ENCODE assay signal across 17 cellular contexts in genomic region chr3:156252656-156253055, GRCh38.
A peak's percentile ranks its signal among the peaks of the same experiment; 100 is the strongest.
DNase-seq lines count a peak whose midpoint lies in the region; ATAC-seq, FAIRE-seq and TF ChIP-seq lines count a peak whose summit lies in the region.
"Had no signal": no experiment of that assay in that cellular context is flagged by ENCODE, and none has a peak within 500 bp of the region (broad histone marks: within the 10 kb centered on the region; RNA-seq: fewer than 3 reads in every experiment).

No MANE protein-coding gene starts in this region.

- TF ChIP-seq RAD21 in IMR-90 (IDR thresholded peaks at IDR 0.05; ENCODE audit: low read length): no peak

- POLR2A ChIA-PET in IMR-90 (lab: Charles Lee; ENCODE audit: unreplicated experiment): no interaction called here

- H3K9me3 Mint-ChIP-seq in astrocyte (ENCODE audit: unreplicated experiment): no peaks in the 10 kb centered on the region
- H3K9me3 Mint-ChIP-seq: CD8-positive, alpha-beta T cell had no signal

- H2BK5ac ChIP-seq in IMR-90 (ENCODE audit: low read depth, low read length, poor library complexity, severe bottlenecking): no peak overlapping the region

- no peaks in the 10 kb centered on the region for H3K36me3 Mint-ChIP-seq in astrocyte (ENCODE audit: low read depth, unreplicated experiment)
- H3K36me3 Mint-ChIP-seq: CD8-positive, alpha-beta T cell had no signal

- no peak overlapping the region for H4K8ac ChIP-seq in IMR-90 (ENCODE audit: low read depth in 2 of 2, low read length in 2 of 2)

- H3K27me3 ChIP-seq in IMR-90 (ENCODE audit: control insufficient read depth, insufficient read depth, low read length) (no peaks in the 10 kb centered on the region; the same call in 1 of the 2 replicates), astrocyte (ENCODE audit: insufficient read depth, low read length) (peaks cover 3% of the 10 kb centered on the region)
- H3K27me3 ChIP-seq: BLaER1 treated with 17β-estradiol and CSF1 and Interleukin-3, amounts not matched to agents 10 nM and 100 nM had no signal

- no peak overlapping the region for H3K4ac ChIP-seq in IMR-90 (ENCODE audit: low read depth, low read length)

- no peaks in the 10 kb centered on the region for H3K4me1 ChIP-seq in IMR-90 (ENCODE audit: control insufficient read depth, insufficient read depth, low read length)
- no peaks in the 10 kb centered on the region for H3K4me1 ChIP-seq in astrocyte (ENCODE audit: insufficient read depth, low read length)
- H3K4me1 ChIP-seq: BLaER1 treated with 17β-estradiol and CSF1 and Interleukin-3, amounts not matched to agents 10 nM and 100 nM had no signal

- no CpG with 5 or more reads among the region's 3 CpGs for WGBS in IMR-90 (ENCODE audit: extremely low coverage in 2 of 2, insufficient read length in 1 of 2), 2 experiments

- H3K9ac ChIP-seq in IMR-90 (ENCODE audit: low read depth, low read length) (no peak overlapping the region), astrocyte (ENCODE audit: low read length) (no peak overlapping the region)
- H3K9ac ChIP-seq: BLaER1 treated with 17β-estradiol and CSF1 and Interleukin-3, amounts not matched to agents 10 nM and 100 nM had no signal

- no peak overlapping the region for H2AK5ac ChIP-seq in IMR-90 (ENCODE audit: low read depth, low read length)

- H3K18ac ChIP-seq in IMR-90 (ENCODE audit: low read depth, low read length): no peak overlapping the region

- TF ChIP-seq CTCF in IMR-90 (conservative IDR thresholded peaks at IDR 0.05; ENCODE audit: low read depth, low read length) (no peak), astrocyte (IDR thresholded peaks at IDR 0.05; ENCODE audit: insufficient read depth, low read depth, low read length) (no peak), retinal pigment epithelial cell (conservative IDR thresholded peaks at IDR 0.05; ENCODE audit: low read depth, low read length) (no peak), GM13977 (IDR thresholded peaks at IDR 0.05; ENCODE audit: extremely low read depth, insufficient read depth, missing control alignments) (no peak)

- no peak for TF ChIP-seq POLR2A in IMR-90 (IDR thresholded peaks at IDR 0.05; ENCODE audit: low read depth, low read length)

- BruUV-seq in IMR-90 (replicated peaks; lab: Mats Ljungman, UMichigan): no TSS peak

- H3K27ac ChIP-seq in IMR-90 (ENCODE audit: insufficient read depth, low read length): no peak overlapping the region
- H3K27ac ChIP-seq in astrocyte (ENCODE audit: low read depth, low read length): no peak overlapping the region
- H3K27ac ChIP-seq: BLaER1 treated with 17β-estradiol and CSF1 and Interleukin-3, amounts not matched to agents 10 nM and 100 nM; PC-9; RWPE1 had no signal

- no peak overlapping the region for H2AFZ ChIP-seq in IMR-90 (replicated peaks; ENCODE audit: low read length, poor library complexity)
- no peak overlapping the region for H2AFZ ChIP-seq in astrocyte (ENCODE audit: low read depth, low read length)
- H2AFZ ChIP-seq: PC-9 had no signal

- H3K23ac ChIP-seq in IMR-90 (ENCODE audit: low read depth, low read length): no peak overlapping the region

- peaks cover 1% of the 10 kb centered on the region for H3K27me3 Mint-ChIP-seq in astrocyte (ENCODE audit: low read depth, unreplicated experiment)

- H2AK9ac ChIP-seq in IMR-90 (replicated peaks; ENCODE audit: low read depth, low read length, poor library complexity): no peak overlapping the region

- no peak for FAIRE-seq in astrocyte (lab: Jason Lieb, UNC)

- H2BK15ac ChIP-seq in IMR-90 (ENCODE audit: low read depth, low read length): no peak overlapping the region

- H3K14ac ChIP-seq in IMR-90 (replicated peaks; ENCODE audit: low read depth, low read length): no peak overlapping the region

- H3K36me3 ChIP-seq in IMR-90 (ENCODE audit: control insufficient read depth, insufficient read depth, low read length) (no peaks in the 10 kb centered on the region), astrocyte (ENCODE audit: insufficient read depth, low read length) (no peaks in the 10 kb centered on the region)
- H3K36me3 ChIP-seq: BLaER1 treated with 17β-estradiol and CSF1 and Interleukin-3, amounts not matched to agents 10 nM and 100 nM had no signal

- no peak overlapping the region for H2BK120ac ChIP-seq in IMR-90 (ENCODE audit: low read depth, low read length)

- H4K20me1 ChIP-seq in IMR-90 (ENCODE audit: insufficient read depth, low read length): no peaks in the 10 kb centered on the region
- no peaks in the 10 kb centered on the region for H4K20me1 ChIP-seq in astrocyte (ENCODE audit: insufficient read depth, low read length)
- H4K20me1 ChIP-seq: BLaER1 treated with 17β-estradiol and CSF1 and Interleukin-3, amounts not matched to agents 10 nM and 100 nM had no signal

- peaks cover 46% of the 10 kb centered on the region for H3K4me1 Mint-ChIP-seq in astrocyte (ENCODE audit: low read depth, unreplicated experiment)

- no peak overlapping the region for H3K56ac ChIP-seq in IMR-90 (ENCODE audit: extremely low read depth, insufficient read depth, low read length)

- no peak overlapping the region for H4K5ac ChIP-seq in IMR-90 (ENCODE audit: low read depth, low read length)

- in situ Hi-C loops in IMR-90 (cut with MboI; ENCODE audit: low sequenced_read_pairs) (no loop called here), GM13977 (cut with MboI; ENCODE audit: low pct_unique_long_range_greater_than_20kb, low sequenced_read_pairs, unreplicated experiment) (no loop called here)

- dilution Hi-C loops in IMR-90 (cut with HindIII; ENCODE audit: low sequenced_read_pairs, unreplicated experiment): no loop called here

- no peak overlapping the region for H2BK20ac ChIP-seq in IMR-90 (ENCODE audit: low read depth, low read length)

- no peak overlapping the region for H4K91ac ChIP-seq in IMR-90 (ENCODE audit: insufficient read depth, low read depth, low read length)

- no peaks in the 10 kb centered on the region for H3K79me2 ChIP-seq in astrocyte (ENCODE audit: insufficient read depth, low read length)

- intact Hi-C loops in IMR-90 (cut with micrococcal nuclease): no loop called here

- no peaks in the 10 kb centered on the region for H3K79me1 ChIP-seq in IMR-90 (ENCODE audit: low read depth in 1 of 2, low read length in 2 of 2)

- no peaks in the 10 kb centered on the region for H3K9me1 ChIP-seq in IMR-90 (ENCODE audit: insufficient read depth, low read length)

- DNase-seq in IMR-90 (peak; percentile 4), astrocyte (ENCODE audit: low read depth) (peak; percentile 56), kidney glomerular epithelial cell (lab: John Stamatoyannopoulos, UW) (peak; percentile 65), retinal pigment epithelial cell (ENCODE audit: low read depth) (peak; percentile 98), NOMO-1 (lab: John Stamatoyannopoulos, UW; ENCODE audit: unreplicated experiment in 2 of 2) (no peak), GM13977 (ENCODE audit: low spot score) (no peak), amygdala (lab: John Stamatoyannopoulos, UW) (no peak), activated gamma-delta T cell (lab: John Stamatoyannopoulos, UW) (no peak)
- DNase-seq: Calu3; CD8-positive, alpha-beta T cell; H7; NCI-H1092 treated with DMSO at 0.1 percent for 48 hours; NCI-H1694; NCI-H748 treated with DMSO at 0.1 percent for 48 hours; PC-9 had no signal

- H3K4me2 ChIP-seq in IMR-90 (ENCODE audit: low read depth, low read length) (no peak overlapping the region), astrocyte (ENCODE audit: low read length) (no peak overlapping the region)
- H3K4me2 ChIP-seq: BLaER1 treated with 17β-estradiol and CSF1 and Interleukin-3, amounts not matched to agents 10 nM and 100 nM; PC-9 had no signal

- H3K27ac Mint-ChIP-seq in astrocyte (ENCODE audit: unreplicated experiment): peak overlapping the region; percentile 80
- H3K27ac Mint-ChIP-seq: CD8-positive, alpha-beta T cell had no signal

- no peak for ATAC-seq in IMR-90 (ENCODE audit: low read depth)
- ATAC-seq: CD8-positive, alpha-beta T cell had no signal

- H3K4me3 ChIP-seq in IMR-90 (ENCODE audit: insufficient read depth, low read depth, low read length) (no peak overlapping the region), astrocyte (ENCODE audit: insufficient read depth, low read depth, low read length) (no peak overlapping the region), retinal pigment epithelial cell (ENCODE audit: low read length) (no peak overlapping the region)
- H3K4me3 ChIP-seq: BLaER1 treated with 17β-estradiol and CSF1 and Interleukin-3, amounts not matched to agents 10 nM and 100 nM; PC-9 had no signal

- H3K9me3 ChIP-seq in IMR-90 (ENCODE audit: control insufficient read depth, insufficient read depth, low read length) (no peaks in the 10 kb centered on the region), astrocyte (ENCODE audit: insufficient read depth, low read depth, low read length) (no peaks in the 10 kb centered on the region)
- H3K9me3 ChIP-seq: BLaER1 treated with 17β-estradiol and CSF1 and Interleukin-3, amounts not matched to agents 10 nM and 100 nM had no signal

- no peak overlapping the region for H3K4me3 Mint-ChIP-seq in astrocyte (ENCODE audit: unreplicated experiment)
- H3K4me3 Mint-ChIP-seq: CD8-positive, alpha-beta T cell had no signal

- CTCF ChIA-PET in IMR-90 (lab: Yijun Ruan, JAX): interaction anchor here (0.5 kb wide), 1 partner anchor 54 kb away, joined by 3 read pairs; no protein-coding TSS in a partner anchor

TF ChIP-seq in IMR-90, 13 proteins besides CTCF, POLR2A, EP300 and RAD21 (continues in another document):
- TF ChIP-seq FOS (IDR thresholded peaks at IDR 0.05; ENCODE audit: low read depth, low read length) (no peak), CHD1 (IDR thresholded peaks at IDR 0.05; ENCODE audit: low read depth, low read length) (no peak), SMC3 (IDR thresholded peaks at IDR 0.05; ENCODE audit: low read depth, low read length) (no peak), MXI1 (IDR thresholded peaks at IDR 0.05; ENCODE audit: borderline replicate concordance, low read depth, low read length) (no peak), CEBPB (IDR thresholded peaks at IDR 0.05; ENCODE audit: low read depth, low read length) (no peak), MAZ (IDR thresholded peaks at IDR 0.05; ENCODE audit: borderline replicate concordance, low read depth, low read length) (no peak), MAFK (IDR thresholded peaks at IDR 0.05; ENCODE audit: low read depth, low read length) (no peak), NFE2L2 (IDR thresholded peaks at IDR 0.05; ENCODE audit: low read depth, low read length) (no peak)
- TF ChIP-seq, protein P1, sequence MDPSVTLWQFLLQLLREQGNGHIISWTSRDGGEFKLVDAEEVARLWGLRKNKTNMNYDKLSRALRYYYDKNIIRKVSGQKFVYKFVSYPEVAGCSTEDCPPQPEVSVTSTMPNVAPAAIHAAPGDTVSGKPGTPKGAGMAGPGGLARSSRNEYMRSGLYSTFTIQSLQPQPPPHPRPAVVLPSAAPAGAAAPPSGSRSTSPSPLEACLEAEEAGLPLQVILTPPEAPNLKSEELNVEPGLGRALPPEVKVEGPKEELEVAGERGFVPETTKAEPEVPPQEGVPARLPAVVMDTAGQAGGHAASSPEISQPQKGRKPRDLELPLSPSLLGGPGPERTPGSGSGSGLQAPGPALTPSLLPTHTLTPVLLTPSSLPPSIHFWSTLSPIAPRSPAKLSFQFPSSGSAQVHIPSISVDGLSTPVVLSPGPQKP (IDR thresholded peaks at IDR 0.05; ENCODE audit: borderline replicate concordance, low read depth, low read length): no peak

Comparison
In these comparisons a context has a peak if more than half of its experiments do, and no peak if none do; other contexts are left out.
1. DNase-seq: peak in IMR-90 (single experiment), astrocyte (single experiment), kidney glomerular epithelial cell (single experiment) and retinal pigment epithelial cell (single experiment); none in NOMO-1 (0 of 2), GM13977 (single experiment), amygdala (0 of 56) and activated gamma-delta T cell (single experiment).